Comparison of ENCODE assay signal across 10 cellular contexts in the genomic region with DNA sequence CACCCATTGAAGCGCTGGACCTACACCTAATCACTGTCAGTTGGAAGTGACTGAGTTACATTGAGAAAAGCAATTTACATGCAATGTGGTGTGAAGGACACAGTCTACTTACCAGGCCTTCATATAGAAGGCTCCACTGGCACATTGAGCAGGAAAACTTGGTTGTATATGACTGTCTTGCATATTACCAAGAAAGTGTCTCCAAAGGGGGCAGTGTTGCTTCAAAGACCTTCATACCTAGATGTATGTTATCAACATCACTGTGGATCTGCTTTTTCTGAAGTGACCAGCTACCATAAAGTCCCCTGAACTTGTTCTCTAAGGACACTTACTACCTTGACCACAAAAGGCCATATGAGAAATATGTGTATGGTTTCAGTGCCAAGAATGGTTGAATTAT.
A peak's percentile ranks its signal among the peaks of the same experiment; 100 is the strongest.
DNase-seq lines count a peak whose midpoint lies in the region; ATAC-seq lines count a peak whose summit lies in the region.
"Had no signal": no experiment of that assay in that cellular context is flagged by ENCODE, and none has a peak within 500 bp of the region (broad histone marks: within the 10 kb centered on the region; RNA-seq: fewer than 3 reads in every experiment).

No MANE protein-coding gene starts in this region.

- ATAC-seq in HG03378 (IDR thresholded peaks at IDR 0.05; ENCODE audit: unreplicated experiment): peak; percentile 83
- ATAC-seq in stimulated activated memory B cell treated with anti-CD40 and anti-IgM and Interleukin-4, amounts not matched to agents 10 μg/mL and 1 μg/mL and 100 μg/mL, for 72 hours: peak; percentile 53

- no peak overlapping the region for H3K27ac Mint-ChIP-seq in stimulated activated memory B cell treated with anti-CD40 and anti-IgM and Interleukin-4, amounts not matched to agents 10 μg/mL and 1 μg/mL and 100 μg/mL, for 72 hours

- no peaks in the 10 kb centered on the region for H3K9me3 Mint-ChIP-seq in stimulated activated memory B cell treated with anti-CD40 and anti-IgM and Interleukin-4, amounts not matched to agents 10 μg/mL and 1 μg/mL and 100 μg/mL, for 72 hours
- H3K9me3 Mint-ChIP-seq: brain had no signal

- no peaks in the 10 kb centered on the region for H3K36me3 Mint-ChIP-seq in stimulated activated memory B cell treated with anti-CD40 and anti-IgM and Interleukin-4, amounts not matched to agents 10 μg/mL and 1 μg/mL and 100 μg/mL, for 72 hours
- H3K36me3 Mint-ChIP-seq: brain had no signal

- H3K4me1 Mint-ChIP-seq in stimulated activated memory B cell treated with anti-CD40 and anti-IgM and Interleukin-4, amounts not matched to agents 10 μg/mL and 1 μg/mL and 100 μg/mL, for 72 hours: no peaks in the 10 kb centered on the region

- no peaks in the 10 kb centered on the region for H3K27me3 Mint-ChIP-seq in stimulated activated memory B cell treated with anti-CD40 and anti-IgM and Interleukin-4, amounts not matched to agents 10 μg/mL and 1 μg/mL and 100 μg/mL, for 72 hours
- H3K27me3 Mint-ChIP-seq: brain had no signal

- peak; percentile 13 for DNase-seq in activated naive CD4-positive, alpha-beta T cell treated with Interleukin-2 at 50 U/mL for 16 hours
- DNase-seq in activated naive CD4-positive, alpha-beta T cell (lab: John Stamatoyannopoulos, UW): no peak
- peak; percentile 28 for DNase-seq in activated naive CD4-positive, alpha-beta T cell treated with anti-CD3 and anti-CD28 coated beads, Interleukin-2, amount 50 U/mL, for 16 hours
- DNase-seq in medulla oblongata (ENCODE audit: extremely low spot score) (no peak), dermis blood vessel endothelial cell (no peak), NCI-H2081 treated with DMSO at 0.1 percent for 48 hours (lab: John Stamatoyannopoulos, UW) (no peak)
- DNase-seq: NCI-H1436 had no signal

- no peak overlapping the region for H3K4me3 Mint-ChIP-seq in stimulated activated memory B cell treated with anti-CD40 and anti-IgM and Interleukin-4, amounts not matched to agents 10 μg/mL and 1 μg/mL and 100 μg/mL, for 72 hours
- H3K4me3 Mint-ChIP-seq: brain had no signal

Comparison
In these comparisons a context has a peak if more than half of its experiments do, and no peak if none do; other contexts are left out.
1. DNase-seq: peak in activated naive CD4-positive, alpha-beta T cell treated with Interleukin-2 at 50 U/mL for 16 hours (single experiment) and activated naive CD4-positive, alpha-beta T cell treated with anti-CD3 and anti-CD28 coated beads, Interleukin-2, amount 50 U/mL, for 16 hours (single experiment); none in activated naive CD4-positive, alpha-beta T cell (0 of 4), medulla oblongata (single experiment), dermis blood vessel endothelial cell (single experiment) and NCI-H2081 treated with DMSO at 0.1 percent for 48 hours (single experiment).